Comparison of ENCODE assay signal across 2 cellular contexts in the genomic region with DNA sequence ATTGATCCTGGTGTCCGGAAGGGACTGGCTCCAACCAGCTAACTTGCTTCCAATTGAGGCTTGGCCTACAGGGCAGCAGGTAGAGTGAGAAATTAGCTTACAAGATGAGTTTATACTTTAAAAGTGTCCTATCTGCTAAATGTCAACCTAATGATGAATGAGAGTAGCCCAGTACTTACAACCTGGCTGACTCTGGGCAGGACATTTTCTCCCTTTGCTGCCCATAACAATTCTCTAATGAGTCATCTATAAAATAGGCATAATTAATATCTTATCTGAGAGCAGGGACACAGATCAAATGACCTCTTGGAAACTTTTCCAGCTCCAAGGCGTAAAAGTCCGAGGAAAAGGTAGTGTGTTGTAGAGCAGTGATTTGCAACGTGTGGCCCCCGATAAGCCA.
TF ChIP-seq lines count a peak whose summit lies in the region.

No MANE protein-coding gene starts in this region.

TF ChIP-seq in SK-N-SH, 30 proteins besides CTCF, POLR2A, EP300 and RAD21 (continued from another document):
- TF ChIP-seq, protein P1, sequence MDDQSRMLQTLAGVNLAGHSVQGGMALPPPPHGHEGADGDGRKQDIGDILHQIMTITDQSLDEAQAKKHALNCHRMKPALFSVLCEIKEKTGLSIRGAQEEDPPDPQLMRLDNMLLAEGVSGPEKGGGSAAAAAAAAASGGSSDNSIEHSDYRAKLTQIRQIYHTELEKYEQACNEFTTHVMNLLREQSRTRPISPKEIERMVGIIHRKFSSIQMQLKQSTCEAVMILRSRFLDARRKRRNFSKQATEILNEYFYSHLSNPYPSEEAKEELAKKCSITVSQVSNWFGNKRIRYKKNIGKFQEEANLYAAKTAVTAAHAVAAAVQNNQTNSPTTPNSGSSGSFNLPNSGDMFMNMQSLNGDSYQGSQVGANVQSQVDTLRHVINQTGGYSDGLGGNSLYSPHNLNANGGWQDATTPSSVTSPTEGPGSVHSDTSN (IDR thresholded peaks at IDR 0.05), result 0 out of 2 replicates have a peak, but pooled peaks have one; percentile 17
- no peak for TF ChIP-seq RFX5 (IDR thresholded peaks at IDR 0.05; ENCODE audit: low read length)

TF ChIP-seq in SK-N-SH treated with all-trans-retinoic acid at 6 μM for 48 hours, 23 proteins besides CTCF, POLR2A, EP300 and RAD21 (continued from another document):
- no peak for TF ChIP-seq ZNF8 (CRISPR knock-in tag; IDR thresholded peaks at IDR 0.05)
- TF ChIP-seq CSRNP3 (CRISPR knock-in tag; IDR thresholded peaks at IDR 0.05), result no peak
- TF ChIP-seq CSDC2 (CRISPR knock-in tag; IDR thresholded peaks at IDR 0.05), result no peak
- no peak for TF ChIP-seq ARNTL (CRISPR knock-in tag; IDR thresholded peaks at IDR 0.05; ENCODE audit: borderline replicate concordance, low read depth)
- no peak for TF ChIP-seq POU6F1 (CRISPR knock-in tag; IDR thresholded peaks at IDR 0.05; ENCODE audit: borderline replicate concordance, low read depth)
